In the genomic region with DNA sequence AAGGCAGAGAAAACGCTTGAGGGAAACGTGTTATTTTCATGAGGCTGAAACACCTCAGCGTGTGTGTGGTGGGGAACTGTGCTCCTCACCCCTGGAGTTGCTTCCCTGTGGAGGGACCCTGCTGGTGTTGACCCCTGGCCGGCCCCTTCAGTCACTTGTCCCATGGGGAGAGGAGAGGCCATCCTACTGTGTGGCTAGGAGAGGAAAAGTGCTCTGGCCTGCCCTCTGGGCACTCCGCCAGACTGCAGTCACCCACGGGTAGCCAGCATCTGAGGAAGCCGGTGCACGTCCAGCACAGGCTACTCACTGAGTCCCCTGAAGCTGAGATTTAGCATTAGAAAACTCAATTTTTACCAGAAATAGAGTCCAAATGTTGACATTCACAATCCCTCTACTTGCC, we compare ENCODE assay signal across 26 cellular contexts.
DNase-seq lines count a peak whose midpoint lies in the region; ATAC-seq and TF ChIP-seq lines count a peak whose summit lies in the region.
"Had no signal": no experiment of that assay in that cellular context is flagged by ENCODE, and none has a peak within 500 bp of the region (broad histone marks: within the 10 kb centered on the region; RNA-seq: fewer than 3 reads in every experiment).

No MANE protein-coding gene starts in this region.

- H3K4me1 ChIP-seq in right atrium auricular region, result no peaks in the 10 kb centered on the region
- H3K4me1 ChIP-seq: SJCRH30 had no signal

- peaks cover 29% of the 10 kb centered on the region for H3K27me3 Mint-ChIP-seq in nephron (ENCODE audit: low read depth)
- peaks cover 3% of the 10 kb centered on the region for H3K27me3 Mint-ChIP-seq in activated naive CD4-positive, alpha-beta T cell treated with anti-CD3 and anti-CD28 coated beads, Interleukin-2, amount 10 ng/mL, durations not matched to agents 7 days and 5 days

- CTCF ChIA-PET in activated naive CD4-positive, alpha-beta T cell treated with anti-CD3 and anti-CD28 coated beads, Interleukin-2, amount 10 ng/mL, durations not matched to agents 7 days and 5 days (lab: Charles Lee), result no interaction called here

- H3K4me3 Mint-ChIP-seq in nephron, result no peak overlapping the region
- no peak overlapping the region for H3K4me3 Mint-ChIP-seq in activated naive CD4-positive, alpha-beta T cell treated with anti-CD3 and anti-CD28 coated beads, Interleukin-2, amount 10 ng/mL, durations not matched to agents 7 days and 5 days
- H3K4me3 Mint-ChIP-seq: CD4-positive, alpha-beta memory T cell had no signal

- ATAC-seq in GM18517 (IDR thresholded peaks at IDR 0.05; ENCODE audit: unreplicated experiment), result no peak
- ATAC-seq: HCT116, PC-3, SK-N-SH treated with all-trans-retinoic acid at 6 μM for 48 hours had no signal

- H3K4me3 ChIP-seq in right atrium auricular region, result no peak overlapping the region
- H3K4me3 ChIP-seq: SJCRH30 had no signal

- intact Hi-C loops in cardiac septum (cut with DNase I), result no loop called here

- DNase-seq in right atrium auricular region (ENCODE audit: low spot score), result peak; percentile 11
- DNase-seq in cardiac septum (ENCODE audit: low spot score), result no peak
- DNase-seq in ecto neural progenitor cell (ENCODE audit: low spot score), result peak; percentile 35
- DNase-seq in activated naive CD4-positive, alpha-beta T cell treated with anti-CD3 and anti-CD28 coated beads, Interleukin-2, amount 10 ng/mL, durations not matched to agents 7 days and 5 days, result no peak
- no peak for DNase-seq in NCI-H2107 treated with DMSO at 0.1 percent for 48 hours (lab: John Stamatoyannopoulos, UW; ENCODE audit: unreplicated experiment)
- DNase-seq: C1 segment of cervical spinal cord; CD4-positive, alpha-beta memory T cell; COR-L47; GOT3; IMR-90; MM.1S; NCI-H1417; NCI-H1694; NCI-H2081; NCI-H2171; NCI-H226; NCI-H510A treated with DMSO at 0.1 percent for 48 hours; NCI-H748 treated with DMSO at 0.1 percent for 48 hours; NK-92 treated with Interleukin-12 subunit alpha and Interleukin-12 subunit beta, amount 100 ng/mL, for 24 hours; PC-3; SJCRH30 had no signal

- H3K27ac Mint-ChIP-seq in nephron, result peak overlapping the region; percentile 66 to 97 (median 96)
- no peak overlapping the region for H3K27ac Mint-ChIP-seq in activated naive CD4-positive, alpha-beta T cell treated with anti-CD3 and anti-CD28 coated beads, Interleukin-2, amount 10 ng/mL, durations not matched to agents 7 days and 5 days
- H3K27ac Mint-ChIP-seq: CD4-positive, alpha-beta memory T cell had no signal

- H3K9me3 Mint-ChIP-seq in nephron, result peaks cover 2% of the 10 kb centered on the region
- H3K9me3 Mint-ChIP-seq in activated naive CD4-positive, alpha-beta T cell treated with anti-CD3 and anti-CD28 coated beads, Interleukin-2, amount 10 ng/mL, durations not matched to agents 7 days and 5 days, result no peaks in the 10 kb centered on the region

- no peaks in the 10 kb centered on the region for H3K9me3 ChIP-seq in right atrium auricular region
- H3K9me3 ChIP-seq: SJCRH30 had no signal

- H3K36me3 ChIP-seq in right atrium auricular region, result no peaks in the 10 kb centered on the region
- H3K36me3 ChIP-seq: SJCRH30 had no signal

- H3K27ac ChIP-seq in right atrium auricular region, result no peak overlapping the region
- H3K27ac ChIP-seq: KMS-11, SJCRH30 had no signal

- TF ChIP-seq CTCF in right atrium auricular region (IDR thresholded peaks at IDR 0.05) (no peak), nephron (IDR thresholded peaks at IDR 0.05; ENCODE audit: unreplicated experiment in 3 of 3) (no peak)

- peaks cover 58% of the 10 kb centered on the region for H3K4me1 Mint-ChIP-seq in nephron
- H3K4me1 Mint-ChIP-seq in activated naive CD4-positive, alpha-beta T cell treated with anti-CD3 and anti-CD28 coated beads, Interleukin-2, amount 10 ng/mL, durations not matched to agents 7 days and 5 days, result no peaks in the 10 kb centered on the region
- H3K4me1 Mint-ChIP-seq: CD4-positive, alpha-beta memory T cell had no signal

- H3K27me3 ChIP-seq in right atrium auricular region, result no peaks in the 10 kb centered on the region
- H3K27me3 ChIP-seq: SJCRH30 had no signal

- H3K36me3 Mint-ChIP-seq in nephron (ENCODE audit: low read depth), result no peaks in the 10 kb centered on the region
- no peaks in the 10 kb centered on the region for H3K36me3 Mint-ChIP-seq in activated naive CD4-positive, alpha-beta T cell treated with anti-CD3 and anti-CD28 coated beads, Interleukin-2, amount 10 ng/mL, durations not matched to agents 7 days and 5 days
- H3K36me3 Mint-ChIP-seq: CD4-positive, alpha-beta memory T cell had no signal

Comparison
In these comparisons a context has a peak if more than half of its experiments do, and no peak if none do; other contexts are left out.
1. DNase-seq: peak in right atrium auricular region (single experiment) and ecto neural progenitor cell (single experiment); none in cardiac septum (single experiment), activated naive CD4-positive, alpha-beta T cell treated with anti-CD3 and anti-CD28 coated beads, Interleukin-2, amount 10 ng/mL, durations not matched to agents 7 days and 5 days (single experiment) and NCI-H2107 treated with DMSO at 0.1 percent for 48 hours (single experiment).